15 cellular contexts compared by ENCODE assay signal in genomic region chr9:133823189-133824105, GRCh38.
DNase-seq lines count a peak whose midpoint lies in the region; ATAC-seq and TF ChIP-seq lines count a peak whose summit lies in the region.
"Had no signal": no experiment of that assay in that cellular context is flagged by ENCODE, and none has a peak within 500 bp of the region (broad histone marks: within the 10 kb centered on the region; RNA-seq: fewer than 3 reads in every experiment).

No MANE protein-coding gene starts in this region.

- no CpG with 5 or more reads among the region's 29 CpGs for WGBS in trophoblast cell (ENCODE audit: extremely low coverage, insufficient coverage, insufficient read length)

- no peak overlapping the region for H2AFZ ChIP-seq in trophoblast cell (ENCODE audit: insufficient read depth, low read length, poor library complexity)

- peak overlapping the region; percentile 23 for H3K18ac ChIP-seq in trophoblast cell (ENCODE audit: low read length)

- peak; percentile 2 to 68 (median 56) for DNase-seq in NCI-H1417 (lab: John Stamatoyannopoulos, UW)
- DNase-seq in NCI-H1417 treated with DMSO at 0.1 percent for 48 hours (lab: John Stamatoyannopoulos, UW), result no peak
- DNase-seq in trophoblast cell, result no peak
- DNase-seq in GM19238 (ENCODE audit: insufficient read length, low spot score), result no peak
- DNase-seq in colonic mucosa, result no peak
- DNase-seq: activated CD4-positive, alpha-beta memory T cell treated with anti-CD3 and anti-CD28 coated beads for 36 hours; activated effector memory CD4-positive, alpha-beta T cell treated with anti-CD3 and anti-CD28 coated beads, Interleukin-2, amount 50 U/mL, for 16 hours; body of pancreas; effector memory CD8-positive, alpha-beta T cell; NCI-H2029; tibial artery had no signal

- peak overlapping the region; percentile 65 for H3K27ac Mint-ChIP-seq in activated T-helper 17 cell treated with anti-CD3 and anti-CD28 coated beads, Interleukin-2, amount 50 U/mL, for 72 hours
- H3K27ac Mint-ChIP-seq: activated CD4-positive, alpha-beta memory T cell treated with anti-CD3 and anti-CD28 coated beads for 36 hours; effector memory CD8-positive, alpha-beta T cell had no signal

- H3K23ac ChIP-seq in trophoblast cell (ENCODE audit: low read length), result no peak overlapping the region

- TF ChIP-seq CTCF in colonic mucosa (IDR thresholded peaks at IDR 0.05), result no peak

- H3K4me2 ChIP-seq in trophoblast cell (ENCODE audit: low read length), result no peak overlapping the region

- no peak overlapping the region for H4K91ac ChIP-seq in trophoblast cell (ENCODE audit: low read depth, low read length)

- H3K9me3 ChIP-seq in trophoblast cell (ENCODE audit: insufficient read depth, low read depth, low read length), result no peaks in the 10 kb centered on the region
- H3K9me3 ChIP-seq in colonic mucosa, result no peaks in the 10 kb centered on the region
- H3K9me3 ChIP-seq: body of pancreas, tibial artery had no signal

- no peaks in the 10 kb centered on the region for H3K36me3 Mint-ChIP-seq in activated T-helper 17 cell treated with anti-CD3 and anti-CD28 coated beads, Interleukin-2, amount 50 U/mL, for 72 hours (ENCODE audit: low read depth)
- H3K36me3 Mint-ChIP-seq: activated CD4-positive, alpha-beta memory T cell treated with anti-CD3 and anti-CD28 coated beads for 36 hours had no signal

- no peaks in the 10 kb centered on the region for H3K27me3 ChIP-seq in trophoblast cell (ENCODE audit: insufficient read depth, low read length)
- no peaks in the 10 kb centered on the region for H3K27me3 ChIP-seq in colonic mucosa
- H3K27me3 ChIP-seq: body of pancreas, tibial artery had no signal

- H3K9me3 Mint-ChIP-seq in activated T-helper 17 cell treated with anti-CD3 and anti-CD28 coated beads, Interleukin-2, amount 50 U/mL, for 72 hours, result no peaks in the 10 kb centered on the region
- H3K9me3 Mint-ChIP-seq: activated CD4-positive, alpha-beta memory T cell treated with anti-CD3 and anti-CD28 coated beads for 36 hours; effector memory CD8-positive, alpha-beta T cell had no signal

- H3K9ac ChIP-seq in trophoblast cell (ENCODE audit: low read length), result no peak overlapping the region
- no peak overlapping the region for H3K9ac ChIP-seq in colonic mucosa (ENCODE audit: low read depth in 2 of 2, low read length in 2 of 2)

- H3K4me1 ChIP-seq in trophoblast cell (ENCODE audit: control insufficient read depth in 1 of 2, insufficient read depth in 2 of 2, low read length in 2 of 2) (peaks cover 8 to 13% of the 10 kb centered on the region in 2 experiments), colonic mucosa (no peaks in the 10 kb centered on the region)
- H3K4me1 ChIP-seq: tibial artery had no signal

- H3K79me1 ChIP-seq in trophoblast cell (ENCODE audit: low read length), result peaks cover 5% of the 10 kb centered on the region

- H3K4me3 ChIP-seq in trophoblast cell (ENCODE audit: low read depth, low read length) (no peak overlapping the region), colonic mucosa (no peak overlapping the region)
- H3K4me3 ChIP-seq: body of pancreas, tibial artery had no signal

- peak overlapping the region; percentile 20 for H2AK5ac ChIP-seq in trophoblast cell (ENCODE audit: low read length)

- no peak overlapping the region for H2BK5ac ChIP-seq in trophoblast cell (ENCODE audit: low read depth, low read length, poor library complexity)

- H3K27me3 Mint-ChIP-seq in activated T-helper 17 cell treated with anti-CD3 and anti-CD28 coated beads, Interleukin-2, amount 50 U/mL, for 72 hours, result no peaks in the 10 kb centered on the region
- H3K27me3 Mint-ChIP-seq: activated CD4-positive, alpha-beta memory T cell treated with anti-CD3 and anti-CD28 coated beads for 36 hours; effector memory CD8-positive, alpha-beta T cell had no signal

- H3K27ac ChIP-seq in trophoblast cell (ENCODE audit: low read depth, low read length) (no peak overlapping the region), colonic mucosa (no peak overlapping the region)
- H3K27ac ChIP-seq: 22Rv1, body of pancreas, tibial artery had no signal

- H2BK120ac ChIP-seq in trophoblast cell (ENCODE audit: insufficient read depth, low read length, poor library complexity), result no peak overlapping the region

- no peak overlapping the region for H3K4me3 Mint-ChIP-seq in activated T-helper 17 cell treated with anti-CD3 and anti-CD28 coated beads, Interleukin-2, amount 50 U/mL, for 72 hours
- H3K4me3 Mint-ChIP-seq: activated CD4-positive, alpha-beta memory T cell treated with anti-CD3 and anti-CD28 coated beads for 36 hours; effector memory CD8-positive, alpha-beta T cell had no signal

- H4K8ac ChIP-seq in trophoblast cell (ENCODE audit: low read depth, low read length), result peak overlapping the region; percentile 17

- ATAC-seq in HG02610 (IDR thresholded peaks at IDR 0.05; ENCODE audit: unreplicated experiment), result peak; percentile 44
- no peak for ATAC-seq in activated T-helper 17 cell treated with anti-CD3 and anti-CD28 coated beads, Interleukin-2, amount 50 U/mL, for 72 hours (replicated peaks)
- ATAC-seq in HG03354 (IDR thresholded peaks at IDR 0.05; ENCODE audit: poor library complexity, severe bottlenecking, unreplicated experiment), result no peak
- ATAC-seq: body of pancreas had no signal

- H2BK12ac ChIP-seq in trophoblast cell (ENCODE audit: low read length), result no peak overlapping the region

- H3K4me1 Mint-ChIP-seq in activated T-helper 17 cell treated with anti-CD3 and anti-CD28 coated beads, Interleukin-2, amount 50 U/mL, for 72 hours, result no peaks in the 10 kb centered on the region

- H3K36me3 ChIP-seq in trophoblast cell (ENCODE audit: control insufficient read depth in 1 of 2, insufficient read depth in 2 of 2, low read length in 2 of 2) (peaks cover 44 to 54% of the 10 kb centered on the region in 2 experiments), colonic mucosa (no peaks in the 10 kb centered on the region)
- H3K36me3 ChIP-seq: tibial artery had no signal

- intact Hi-C loops in colonic mucosa (cut with DNase I), result no loop called here

- H4K12ac ChIP-seq in trophoblast cell (ENCODE audit: low read depth, low read length), result no peak overlapping the region

- no peak overlapping the region for H3K4ac ChIP-seq in trophoblast cell (ENCODE audit: low read depth, low read length)

- peaks cover 4% of the 10 kb centered on the region for H3K79me2 ChIP-seq in trophoblast cell (ENCODE audit: control insufficient read depth, insufficient read depth, low read length, poor library complexity)

- peak overlapping the region; percentile 10 for H3K14ac ChIP-seq in trophoblast cell (ENCODE audit: low read length)

Comparison
In these comparisons a context has a peak if more than half of its experiments do, and no peak if none do; other contexts are left out.
1. DNase-seq: peak in NCI-H1417 (3 of 3); none in NCI-H1417 treated with DMSO at 0.1 percent for 48 hours (single experiment), trophoblast cell (0 of 2), GM19238 (single experiment) and colonic mucosa (single experiment).